Comparison of ENCODE assay signal across 21 cellular contexts in the genomic region with DNA sequence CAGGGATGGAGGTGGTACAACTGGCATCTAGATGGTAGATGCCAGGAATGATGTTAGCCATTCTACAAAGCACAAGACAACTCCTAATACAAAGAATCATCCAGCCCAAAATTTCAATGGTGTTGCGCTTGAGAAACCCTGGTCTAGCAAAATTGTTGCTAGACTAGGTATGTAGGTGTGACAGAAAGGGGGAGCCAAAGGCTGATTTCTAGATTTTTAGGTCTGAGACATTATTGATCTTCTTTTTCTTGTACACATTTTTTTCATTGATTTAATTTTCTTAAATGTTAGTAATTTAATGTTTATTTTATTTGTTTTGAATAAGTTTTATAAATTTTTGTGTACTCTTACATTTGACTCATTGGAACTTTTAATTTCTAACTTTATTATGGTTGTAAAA.
"Had no signal": no experiment of that assay in that cellular context is flagged by ENCODE, and none has a peak within 500 bp of the region (broad histone marks: within the 10 kb centered on the region; RNA-seq: fewer than 3 reads in every experiment).

No MANE protein-coding gene starts in this region.

- H3K4me1 Mint-ChIP-seq: naive thymus-derived CD8-positive, alpha-beta T cell; stimulated activated memory B cell treated with anti-CD40 and anti-IgM and Interleukin-4, amounts not matched to agents 10 μg/mL and 1 μg/mL and 100 μg/mL, for 72 hours had no signal

- DNase-seq: activated CD4-positive, alpha-beta T cell treated with anti-CD3 and anti-CD28 coated beads for 1 hour; activated CD4-positive, alpha-beta T cell treated with anti-CD3 and anti-CD28 coated beads, Interleukin-2, amount 50 U/mL, for 4 hours; activated effector memory CD4-positive, alpha-beta T cell treated with anti-CD3 and anti-CD28 coated beads, Interleukin-2, amount 50 U/mL, for 16 hours; activated naive CD4-positive, alpha-beta T cell treated with anti-CD3 and anti-CD28 coated beads, Interleukin-2, amount 50 U/mL, for 16 hours; activated T-cell treated with anti-CD3 and anti-CD28 coated beads, Interleukin-2, amount 50 U/mL, for 72 hours; aorta; brain microvascular endothelial cell; central memory CD4-positive, alpha-beta T cell; colonic mucosa; foreskin melanocyte; hypothalamus; islet precursor cell; lower lobe of right lung; naive thymus-derived CD8-positive, alpha-beta T cell; ovary; stimulated activated CD4-positive, alpha-beta T cell treated with anti-CD3 and anti-CD28 coated beads, Interleukin-4, amount 100 ng/mL, for 24 hours; T-helper 9 cell; testis; upper lobe of left lung had no signal

- H3K27ac Mint-ChIP-seq: activated T-cell treated with anti-CD3 and anti-CD28 coated beads, Interleukin-2, amount 50 U/mL, for 72 hours; naive thymus-derived CD8-positive, alpha-beta T cell; stimulated activated memory B cell treated with anti-CD40 and anti-IgM and Interleukin-4, amounts not matched to agents 10 μg/mL and 1 μg/mL and 100 μg/mL, for 72 hours had no signal

- H3K36me3 ChIP-seq: brain microvascular endothelial cell, colonic mucosa, lower lobe of right lung, ovary, upper lobe of left lung had no signal

- H3K4me3 ChIP-seq: colonic mucosa, lower lobe of right lung, ovary, testis, upper lobe of left lung had no signal

- H3K27me3 ChIP-seq: brain microvascular endothelial cell, colonic mucosa, ovary, testis, upper lobe of left lung had no signal

- H3K27ac ChIP-seq: brain microvascular endothelial cell, colonic mucosa, lower lobe of right lung, ovary, testis, upper lobe of left lung had no signal

- H3K4me3 Mint-ChIP-seq: activated T-cell treated with anti-CD3 and anti-CD28 coated beads, Interleukin-2, amount 50 U/mL, for 72 hours; naive thymus-derived CD8-positive, alpha-beta T cell; stimulated activated memory B cell treated with anti-CD40 and anti-IgM and Interleukin-4, amounts not matched to agents 10 μg/mL and 1 μg/mL and 100 μg/mL, for 72 hours had no signal

- H3K4me1 ChIP-seq: colonic mucosa, lower lobe of right lung, testis, upper lobe of left lung had no signal

- H3K27me3 Mint-ChIP-seq: naive thymus-derived CD8-positive, alpha-beta T cell; stimulated activated memory B cell treated with anti-CD40 and anti-IgM and Interleukin-4, amounts not matched to agents 10 μg/mL and 1 μg/mL and 100 μg/mL, for 72 hours had no signal

- ATAC-seq: activated T-cell treated with anti-CD3 and anti-CD28 coated beads, Interleukin-2, amount 50 U/mL, for 72 hours; lower lobe of right lung; naive thymus-derived CD8-positive, alpha-beta T cell; sciatic nerve; stimulated activated memory B cell treated with anti-CD40 and anti-IgM and Interleukin-4, amounts not matched to agents 10 μg/mL and 1 μg/mL and 100 μg/mL, for 72 hours had no signal

- H3K9me3 ChIP-seq: colonic mucosa, ovary, testis, upper lobe of left lung had no signal
